ENCODE assay signal across 8 cellular contexts in the genomic region with DNA sequence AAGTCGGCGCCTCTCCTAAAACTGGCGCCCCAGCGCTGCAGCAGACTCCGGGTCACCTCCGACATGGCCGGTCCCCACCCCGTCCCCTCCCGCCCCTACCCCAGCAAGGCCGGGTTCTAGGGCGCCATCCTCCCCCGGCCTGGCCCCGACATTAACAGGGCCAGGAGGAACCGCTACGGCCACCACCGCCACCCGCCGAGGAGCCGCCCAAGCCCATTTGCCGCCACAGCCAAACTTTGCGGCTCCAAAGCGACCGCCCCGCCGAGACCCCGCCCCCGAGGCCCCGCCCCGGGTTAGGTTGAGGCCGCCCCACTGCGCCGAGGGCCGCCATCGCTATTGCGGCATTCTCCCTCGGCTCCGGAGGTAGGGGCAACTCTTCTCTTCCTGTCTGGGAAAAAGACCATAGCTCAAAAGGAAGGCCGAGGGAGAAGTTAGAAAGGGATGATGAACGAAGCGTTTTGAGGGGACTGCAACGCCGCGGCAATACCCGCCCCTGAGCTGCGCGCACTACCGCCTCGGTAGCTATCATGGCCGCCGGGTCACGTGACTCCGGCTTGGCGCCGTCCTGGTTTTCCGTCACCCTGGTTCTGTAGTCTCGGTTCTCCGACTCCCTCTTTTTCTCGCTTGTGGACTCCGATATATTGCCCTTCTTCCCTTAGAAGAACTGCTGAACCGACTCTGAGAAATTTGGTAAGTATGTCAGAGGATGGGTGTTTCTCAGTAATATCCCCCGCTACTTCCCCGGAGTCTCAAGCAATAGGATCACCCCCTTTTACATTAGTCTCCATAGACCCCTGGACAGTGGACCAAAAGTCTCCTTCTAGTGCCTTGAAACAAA. TPM values are rescaled to one million over a fixed set of nuclear protein-coding genes. Genes with fewer than 3 reads are reported as not detected.
A peak's percentile ranks its signal among the peaks of the same experiment; 100 is the strongest.
DNase-seq lines count a peak whose midpoint lies in the region; TF ChIP-seq lines count a peak whose summit lies in the region.

A gene with protein sequence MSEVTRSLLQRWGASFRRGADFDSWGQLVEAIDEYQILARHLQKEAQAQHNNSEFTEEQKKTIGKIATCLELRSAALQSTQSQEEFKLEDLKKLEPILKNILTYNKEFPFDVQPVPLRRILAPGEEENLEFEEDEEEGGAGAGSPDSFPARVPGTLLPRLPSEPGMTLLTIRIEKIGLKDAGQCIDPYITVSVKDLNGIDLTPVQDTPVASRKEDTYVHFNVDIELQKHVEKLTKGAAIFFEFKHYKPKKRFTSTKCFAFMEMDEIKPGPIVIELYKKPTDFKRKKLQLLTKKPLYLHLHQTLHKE (minus strand): TSS at position 239 of the 838 bp plus-strand sequence. CDS start 174 bp downstream, at position 65.
BROX (plus strand) TSS at position 312 of the 838 bp plus-strand sequence. CDS start 3,136 bp downstream, outside the sequence.

- no peak within 1 kb of the TSS for H3K56ac ChIP-seq in H9 (ENCODE audit: insufficient read length, low read depth, low read length)

- H3K23me2 ChIP-seq in H9 (ENCODE audit: insufficient read length, low read depth, low read length, poor library complexity, severe bottlenecking): peaks cover 5% of the 10 kb centered on the region

- peak within 1 kb of the TSS; percentile 98 to 100 (median 99) for H3K27ac Mint-ChIP-seq in H9
- peak within 1 kb of the TSS; percentile 99 to 100 (median 99) for H3K27ac Mint-ChIP-seq in nephron
- H3K27ac Mint-ChIP-seq in stimulated activated naive CD8-positive, alpha-beta T cell treated with anti-CD3 and anti-CD28 coated beads, Interleukin-15, Interleukin-2, amounts not matched to agents 100 ng/mL and 50 ng/mL, for 24 hours: peak within 1 kb of the TSS; percentile 99

- no peak within 1 kb of the TSS for H3T11ph ChIP-seq in H9 (ENCODE audit: low read length)

- peaks cover 0 to 15% (median 4%) of the 10 kb centered on the region in 3 experiments; a peak in 6 of 7 replicates for H3K36me3 Mint-ChIP-seq in H9 (ENCODE audit: insufficient read depth in 1 of 3, low read depth in 3 of 3)
- H3K36me3 Mint-ChIP-seq in nephron (ENCODE audit: low read depth): peaks cover 18% of the 10 kb centered on the region
- H3K36me3 Mint-ChIP-seq in stimulated activated naive CD8-positive, alpha-beta T cell treated with anti-CD3 and anti-CD28 coated beads, Interleukin-15, Interleukin-2, amounts not matched to agents 100 ng/mL and 50 ng/mL, for 24 hours (ENCODE audit: low read depth): peaks cover 44% of the 10 kb centered on the region

- H2BK20ac ChIP-seq in H9 (ENCODE audit: low read depth, low read length, poor library complexity, severe bottlenecking): no peak within 1 kb of the TSS

- WGBS in H9 (ENCODE audit: extremely low coverage, insufficient read length, low lambda C conversion rate): no CpG with 5 or more reads among the region's 62 CpGs

- H2BK5ac ChIP-seq in H9 (ENCODE audit: insufficient read length, low read length): peak within 1 kb of the TSS; percentile 89

- no peaks in the 10 kb centered on the region for H3K27me3 ChIP-seq in H9 (ENCODE audit: insufficient read depth, low read length)

- H3K14ac ChIP-seq in H9 (ENCODE audit: insufficient read depth, low read length): peak within 1 kb of the TSS; percentile 98

- H4K91ac ChIP-seq in H9 (ENCODE audit: insufficient read length, low read depth, low read length): no peak within 1 kb of the TSS

- peak within 1 kb of the TSS; percentile 96 for H3K4me2 ChIP-seq in H9 (ENCODE audit: insufficient read depth, insufficient read length, low read length)

- TF ChIP-seq CTCF in H9 (conservative IDR thresholded peaks at IDR 0.05) (no peak), nephron (IDR thresholded peaks at IDR 0.05; ENCODE audit: unreplicated experiment in 3 of 3) (no peak)

- H3K27ac ChIP-seq in H9 (ENCODE audit: insufficient read length, low read depth, low read length): peak within 1 kb of the TSS; percentile 72

- no peak within 1 kb of the TSS for H2BK12ac ChIP-seq in H9 (ENCODE audit: insufficient read length, low read depth, low read length)

- H3K9me3 Mint-ChIP-seq in H9: peaks cover 0 to 1% of the 10 kb centered on the region in 2 experiments; a peak in 3 of 5 replicates
- H3K9me3 Mint-ChIP-seq in nephron: no peaks in the 10 kb centered on the region
- H3K9me3 Mint-ChIP-seq in stimulated activated naive CD8-positive, alpha-beta T cell treated with anti-CD3 and anti-CD28 coated beads, Interleukin-15, Interleukin-2, amounts not matched to agents 100 ng/mL and 50 ng/mL, for 24 hours: no peaks in the 10 kb centered on the region

- H3K4me1 ChIP-seq in H9 (ENCODE audit: insufficient read depth, low read length): no peaks in the 10 kb centered on the region

- no peak within 1 kb of the TSS for H3K4ac ChIP-seq in H9 (ENCODE audit: low read depth, low read length)

- no peak within 1 kb of the TSS for H2BK120ac ChIP-seq in H9 (ENCODE audit: low read depth, low read length, poor library complexity, severe bottlenecking)

- TF ChIP-seq POLR2A in Raji (IDR thresholded peaks at IDR 0.05; ENCODE audit: insufficient read depth, low read depth, low read length): 0 out of 2 replicates have a peak, but pooled peaks have one; percentile 48

- no peak within 1 kb of the TSS for H4K8ac ChIP-seq in H9 (replicated peaks; ENCODE audit: insufficient read length, low read depth, low read length)

- no peaks in the 10 kb centered on the region for H3K9me3 ChIP-seq in H9 (ENCODE audit: control insufficient read depth, low read depth, low read length)

- no peak within 1 kb of the TSS for H2BK15ac ChIP-seq in H9 (ENCODE audit: low read depth, low read length)

- no peaks in the 10 kb centered on the region for H4K20me1 ChIP-seq in H9 (ENCODE audit: control insufficient read depth, insufficient read depth, insufficient read length)

- peak within 1 kb of the TSS; percentile 44 for H4K5ac ChIP-seq in H9 (ENCODE audit: insufficient read length, low read depth, low read length)

- no peak within 1 kb of the TSS for H2AK5ac ChIP-seq in H9 (ENCODE audit: insufficient read length, low read length)

- H3K9ac ChIP-seq in H9 (ENCODE audit: extremely low read depth, insufficient read length, low read length): peak within 1 kb of the TSS; percentile 92

- H3K79me2 ChIP-seq in H9 (ENCODE audit: insufficient read depth, low read length): peaks cover 10% of the 10 kb centered on the region; the same call in 1 of the 2 replicates

- DNase-seq in ELF-1 (ENCODE audit: low read depth, low spot score) (peak; percentile 91), H9 (peak; percentile 92), M059J (ENCODE audit: low read depth) (peak; percentile 83), fibroblast of peridontal ligament (ENCODE audit: extremely low read depth) (peak; percentile 81)
- DNase-seq in activated T-helper 9 cell treated with anti-CD3 and anti-CD28 coated beads, Interleukin-2, amount 50 U/mL, for 16 hours (ENCODE audit: low read depth): peak; percentile 92

- H3K27me3 Mint-ChIP-seq in H9 (ENCODE audit: low read depth): no peaks in the 10 kb centered on the region
- no peaks in the 10 kb centered on the region for H3K27me3 Mint-ChIP-seq in nephron (ENCODE audit: low read depth)
- H3K27me3 Mint-ChIP-seq in stimulated activated naive CD8-positive, alpha-beta T cell treated with anti-CD3 and anti-CD28 coated beads, Interleukin-15, Interleukin-2, amounts not matched to agents 100 ng/mL and 50 ng/mL, for 24 hours: no peaks in the 10 kb centered on the region

- H3K4me1 Mint-ChIP-seq in H9: peaks cover 14 to 15% of the 10 kb centered on the region in 2 experiments
- peaks cover 25% of the 10 kb centered on the region for H3K4me1 Mint-ChIP-seq in nephron
- H3K4me1 Mint-ChIP-seq in stimulated activated naive CD8-positive, alpha-beta T cell treated with anti-CD3 and anti-CD28 coated beads, Interleukin-15, Interleukin-2, amounts not matched to agents 100 ng/mL and 50 ng/mL, for 24 hours (ENCODE audit: low read depth): peaks cover 62% of the 10 kb centered on the region

- H3K4me3 Mint-ChIP-seq in H9: peak within 1 kb of the TSS; percentile 88 to 96
- peak within 1 kb of the TSS; percentile 96 to 97 (median 97) for H3K4me3 Mint-ChIP-seq in nephron
- peak within 1 kb of the TSS; percentile 96 for H3K4me3 Mint-ChIP-seq in stimulated activated naive CD8-positive, alpha-beta T cell treated with anti-CD3 and anti-CD28 coated beads, Interleukin-15, Interleukin-2, amounts not matched to agents 100 ng/mL and 50 ng/mL, for 24 hours

- H3K79me1 ChIP-seq in H9 (ENCODE audit: insufficient read depth, low read depth, low read length, poor library complexity, severe bottlenecking): peaks cover 2% of the 10 kb centered on the region

- H3K23ac ChIP-seq in H9 (ENCODE audit: insufficient read length, low read depth, low read length): no peak within 1 kb of the TSS

- peak within 1 kb of the TSS; percentile 99 for H3K18ac ChIP-seq in H9 (ENCODE audit: insufficient read length, low read depth, low read length)

- H2AFZ ChIP-seq in H9 (ENCODE audit: low read length): peak within 1 kb of the TSS; percentile 53

RNA-seq across cellular contexts. Expression of the first gene that starts in this region (rescaled TPM):
- total RNA-seq in H9 (2021): 91.1 and 92.8 TPM in 2 replicates
- total RNA-seq in M059J (2014; rRNA removed; shearing (Covaris generic)): 30.1 and 60.1 TPM in 2 replicates

RNA-seq across cellular contexts. Expression of gene BROX, which starts in this region (rescaled TPM):
- total RNA-seq in H9 (2021): 27.8 and 28.2 TPM in 2 replicates
- 61.7 and 82.1 TPM in 2 replicates for total RNA-seq in M059J (2014; rRNA removed; shearing (Covaris generic))

Comparison
In these comparisons a context has a peak if more than half of its experiments do, and no peak if none do; other contexts are left out.
1. Peak in every context shown above with its lines: DNase-seq and H3K27ac ChIP-seq.